ENCODE assay signal across 17 cellular contexts in the genomic region with DNA sequence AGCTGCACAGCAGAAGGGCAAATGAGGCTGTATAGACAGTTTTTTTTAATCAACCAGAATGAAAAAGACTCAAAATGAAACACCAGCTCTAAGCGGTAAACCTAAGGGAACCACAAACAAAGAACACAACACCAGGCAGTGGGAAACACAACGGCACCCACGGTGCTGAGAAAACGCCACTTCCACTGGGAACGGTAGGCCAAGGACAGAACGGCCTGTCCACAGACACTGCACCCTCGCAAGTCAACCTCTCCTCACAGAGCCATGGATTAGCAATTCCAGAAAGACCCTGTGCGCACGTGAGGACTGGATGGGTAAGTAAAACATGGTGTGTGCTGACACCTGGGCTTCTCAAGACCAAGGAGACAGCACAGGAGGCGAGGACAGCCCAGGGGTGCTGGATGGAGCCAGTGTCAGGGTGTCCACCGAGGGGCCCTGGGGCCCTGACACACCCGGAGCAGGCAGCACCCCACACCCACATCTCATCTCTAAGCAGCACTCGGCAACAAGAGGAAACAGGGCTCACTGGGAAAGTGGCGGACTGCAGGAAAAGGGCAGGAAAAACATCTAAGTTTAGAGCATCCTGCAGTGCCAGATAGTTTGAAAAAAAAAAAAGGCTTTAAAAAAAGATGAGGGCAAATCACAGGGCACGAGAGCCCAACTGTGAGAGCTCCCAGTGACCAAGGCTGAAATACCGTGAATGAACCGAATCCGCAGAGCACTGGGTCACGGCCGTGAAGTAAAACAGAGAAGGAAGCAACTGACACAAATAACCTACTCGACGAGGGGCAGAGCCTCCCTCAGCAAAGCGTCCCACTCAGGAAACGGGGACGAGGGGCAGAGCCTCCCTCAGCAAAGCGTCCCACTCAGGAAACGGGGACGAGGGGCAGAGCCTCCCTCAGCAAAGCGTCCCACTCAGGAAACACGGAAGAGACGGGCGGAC.
DNase-seq lines count a peak whose midpoint lies in the region; ATAC-seq and TF ChIP-seq lines count a peak whose summit lies in the region.
"Had no signal": no experiment of that assay in that cellular context is flagged by ENCODE, and none has a peak within 500 bp of the region (broad histone marks: within the 10 kb centered on the region; RNA-seq: fewer than 3 reads in every experiment).

No MANE protein-coding gene starts in this region.

- no peak overlapping the region for H4K5ac ChIP-seq in IMR-90 (ENCODE audit: low read depth, low read length)

- intact Hi-C loops in CD14-positive monocyte (cut with micrococcal nuclease) (loop anchor here in 1 of 2 donors (5.0 kb wide), 1 partner anchor 90 kb away; no protein-coding TSS in a partner anchor), IMR-90 (cut with micrococcal nuclease) (loop anchor here (5.0 kb wide), 1 partner anchor 60 kb away; no protein-coding TSS in a partner anchor), natural killer cell (cut with micrococcal nuclease) (no loop called here)

- H3K18ac ChIP-seq in IMR-90 (ENCODE audit: low read depth, low read length): no peak overlapping the region

- H3K4ac ChIP-seq in IMR-90 (ENCODE audit: low read depth, low read length): no peak overlapping the region; the same call in 1 of the 2 replicates

- no peak overlapping the region for H3K14ac ChIP-seq in IMR-90 (replicated peaks; ENCODE audit: low read depth, low read length)

- no peak overlapping the region for H3K9ac ChIP-seq in IMR-90 (ENCODE audit: low read depth, low read length)

- H3K4me1 ChIP-seq in IMR-90 (ENCODE audit: control insufficient read depth, insufficient read depth, low read length): peaks cover 49% of the 10 kb centered on the region

- H3K27me3 ChIP-seq in IMR-90 (ENCODE audit: control insufficient read depth, insufficient read depth, low read length): no peaks in the 10 kb centered on the region
- H3K27me3 ChIP-seq: Peyer's patch had no signal

- no peak overlapping the region for H3K4me2 ChIP-seq in IMR-90 (ENCODE audit: low read depth, low read length)

- H3K27ac Mint-ChIP-seq in CD14-positive monocyte (peak overlapping the region in 4 of 7 donors; percentile 33 to 69 (median 60)), natural killer cell (peak overlapping the region in 1 of 2 donors; percentile 35)

- no peak for ATAC-seq in IMR-90 (ENCODE audit: low read depth)
- peak in 2 of 3 donors; percentile 21 to 61 for ATAC-seq in natural killer cell
- ATAC-seq in HG03342 (IDR thresholded peaks at IDR 0.05; ENCODE audit: unreplicated experiment): no peak
- no peak for ATAC-seq in GM21576 (IDR thresholded peaks at IDR 0.05; ENCODE audit: unreplicated experiment)

- H2BK5ac ChIP-seq in IMR-90 (ENCODE audit: low read depth, low read length, poor library complexity, severe bottlenecking): no peak overlapping the region

- H4K20me1 ChIP-seq in IMR-90 (ENCODE audit: insufficient read depth, low read length): peaks cover 5% of the 10 kb centered on the region; the same call in 1 of the 2 replicates

- H2AK9ac ChIP-seq in IMR-90 (replicated peaks; ENCODE audit: low read depth, low read length, poor library complexity): peak overlapping the region; percentile 7

- in situ Hi-C loops in IMR-90 (cut with MboI; ENCODE audit: low sequenced_read_pairs): no loop called here

- CTCF ChIA-PET in IMR-90 (lab: Yijun Ruan, JAX): no interaction called here

- no peaks in the 10 kb centered on the region for H3K36me3 ChIP-seq in IMR-90 (ENCODE audit: control insufficient read depth, insufficient read depth, low read length)
- H3K36me3 ChIP-seq: Peyer's patch, prostate gland had no signal

- peak overlapping the region; percentile 86 for H2AK5ac ChIP-seq in IMR-90 (ENCODE audit: low read depth, low read length)

- H3K4me1 Mint-ChIP-seq in CD14-positive monocyte (peaks cover 58% of the 10 kb centered on the region), natural killer cell (peaks cover 43 to 45% of the 10 kb centered on the region in 2 donors)

- TF ChIP-seq RAD21 in IMR-90 (IDR thresholded peaks at IDR 0.05; ENCODE audit: low read length): no peak

- H3K56ac ChIP-seq in IMR-90 (ENCODE audit: extremely low read depth, insufficient read depth, low read length): no peak overlapping the region

- no peaks in the 10 kb centered on the region for H3K9me3 ChIP-seq in IMR-90 (ENCODE audit: control insufficient read depth, insufficient read depth, low read length)
- H3K9me3 ChIP-seq: Peyer's patch, prostate gland had no signal

- dilution Hi-C loops in IMR-90 (cut with HindIII; ENCODE audit: low sequenced_read_pairs, unreplicated experiment): no loop called here

- POLR2A ChIA-PET in IMR-90 (lab: Charles Lee; ENCODE audit: unreplicated experiment): no interaction called here

- H3K9me1 ChIP-seq in IMR-90 (ENCODE audit: insufficient read depth, low read length): peaks cover 19% of the 10 kb centered on the region

- no peak overlapping the region for H3K23ac ChIP-seq in IMR-90 (ENCODE audit: low read depth, low read length)

- 100% methylated on average over 5 of the region's 32 CpGs; no CpG with 5 or more reads in 1 of the 2 experiments for WGBS in IMR-90 (ENCODE audit: extremely low coverage in 2 of 2, insufficient read length in 1 of 2), 2 experiments

- DNase-seq in CD14-positive monocyte (ENCODE audit: low spot score): no peak
- DNase-seq in IMR-90: no peak
- DNase-seq in brain pericyte (ENCODE audit: low read depth, low spot score): peak; percentile 56
- no peak for DNase-seq in natural killer cell
- DNase-seq in NCI-H446 (lab: John Stamatoyannopoulos, UW): no peak
- DNase-seq in NCI-H345 (lab: John Stamatoyannopoulos, UW): no peak
- DNase-seq: AML-193; KG1; midbrain; NCI-H1436 treated with DMSO at 0.1 percent for 48 hours; NCI-H524; Peyer's patch; stimulated activated CD4-positive, alpha-beta T cell treated with anti-CD3 and anti-CD28 coated beads, Interleukin-2, amount 100 ng/mL, for 24 hours had no signal

- H3K79me1 ChIP-seq in IMR-90 (ENCODE audit: low read depth in 1 of 2, low read length in 2 of 2): peaks cover 17 to 50% of the 10 kb centered on the region in 2 experiments; a peak in 3 of 4 replicates

- 0 out of 3 replicates have a peak overlapping the region, but pooled peaks have one; percentile 31 for H2BK15ac ChIP-seq in IMR-90 (ENCODE audit: low read depth, low read length)

- H2AFZ ChIP-seq in IMR-90 (replicated peaks; ENCODE audit: low read length, poor library complexity): no peak overlapping the region

- TF ChIP-seq CTCF in CD14-positive monocyte (IDR thresholded peaks at IDR 0.05) (no peak), IMR-90 (conservative IDR thresholded peaks at IDR 0.05; ENCODE audit: low read depth, low read length) (no peak), natural killer cell (IDR thresholded peaks at IDR 0.05) (no peak)

- H3K36me3 Mint-ChIP-seq in CD14-positive monocyte: peaks cover 44 to 52% of the 10 kb centered on the region in 2 donors
- H3K36me3 Mint-ChIP-seq in natural killer cell: no peaks in the 10 kb centered on the region

- H4K91ac ChIP-seq in IMR-90 (ENCODE audit: insufficient read depth, low read depth, low read length): peak overlapping the region; percentile 19; the same call in 1 of the 2 replicates

- H3K9me3 Mint-ChIP-seq in CD14-positive monocyte (peaks cover 1 to 8% (median 5%) of the 10 kb centered on the region in 7 donors), natural killer cell (no peaks in the 10 kb centered on the region)

- no peak overlapping the region; the same call in 1 of the 2 replicates for H2BK20ac ChIP-seq in IMR-90 (ENCODE audit: low read depth, low read length)

- 0 out of 2 replicates have a peak overlapping the region, but pooled peaks have one; percentile 50 for H2BK120ac ChIP-seq in IMR-90 (ENCODE audit: low read depth, low read length)

- no peak overlapping the region for H4K8ac ChIP-seq in IMR-90 (ENCODE audit: low read depth in 2 of 2, low read length in 2 of 2)

- no peak overlapping the region for H3K4me3 ChIP-seq in IMR-90 (ENCODE audit: insufficient read depth, low read depth, low read length)
- H3K4me3 ChIP-seq: coronary artery, Peyer's patch, prostate gland had no signal

- no TSS peak for BruUV-seq in IMR-90 (replicated peaks; lab: Mats Ljungman, UMichigan)

- H3K27me3 Mint-ChIP-seq in CD14-positive monocyte (ENCODE audit: low read depth in 3 of 3) (peaks cover 3 to 8% (median 5%) of the 10 kb centered on the region in 3 donors), natural killer cell (ENCODE audit: low read depth in 2 of 2) (peaks cover 10 to 15% of the 10 kb centered on the region in 2 donors)

- no peak overlapping the region for H3K27ac ChIP-seq in IMR-90 (ENCODE audit: insufficient read depth, low read length)
- H3K27ac ChIP-seq: coronary artery, Peyer's patch, prostate gland had no signal

- no peak for TF ChIP-seq POLR2A in IMR-90 (IDR thresholded peaks at IDR 0.05; ENCODE audit: low read depth, low read length)

- H3K4me3 Mint-ChIP-seq in CD14-positive monocyte: peak overlapping the region; percentile 66 to 76
- H3K4me3 Mint-ChIP-seq in natural killer cell: peak overlapping the region; percentile 61

TF ChIP-seq in IMR-90, 13 proteins besides CTCF, POLR2A, EP300 and RAD21:
- TF ChIP-seq BHLHE40 (IDR thresholded peaks at IDR 0.05; ENCODE audit: low read depth, low read length) (no peak), CHD1 (IDR thresholded peaks at IDR 0.05; ENCODE audit: low read depth, low read length) (no peak), MAFK (IDR thresholded peaks at IDR 0.05; ENCODE audit: low read depth, low read length) (no peak), FOS (IDR thresholded peaks at IDR 0.05; ENCODE audit: low read depth, low read length) (no peak), RCOR1 (IDR thresholded peaks at IDR 0.05; ENCODE audit: insufficient replicate concordance, low read length) (no peak), MAZ (IDR thresholded peaks at IDR 0.05; ENCODE audit: borderline replicate concordance, low read depth, low read length) (no peak), CEBPB (IDR thresholded peaks at IDR 0.05; ENCODE audit: low read depth, low read length) (no peak), NFE2L2 (IDR thresholded peaks at IDR 0.05; ENCODE audit: low read depth, low read length) (no peak), SMC3 (IDR thresholded peaks at IDR 0.05; ENCODE audit: low read depth, low read length) (no peak), MXI1 (IDR thresholded peaks at IDR 0.05; ENCODE audit: borderline replicate concordance, low read depth, low read length) (no peak)
- TF ChIP-seq, protein P1, sequence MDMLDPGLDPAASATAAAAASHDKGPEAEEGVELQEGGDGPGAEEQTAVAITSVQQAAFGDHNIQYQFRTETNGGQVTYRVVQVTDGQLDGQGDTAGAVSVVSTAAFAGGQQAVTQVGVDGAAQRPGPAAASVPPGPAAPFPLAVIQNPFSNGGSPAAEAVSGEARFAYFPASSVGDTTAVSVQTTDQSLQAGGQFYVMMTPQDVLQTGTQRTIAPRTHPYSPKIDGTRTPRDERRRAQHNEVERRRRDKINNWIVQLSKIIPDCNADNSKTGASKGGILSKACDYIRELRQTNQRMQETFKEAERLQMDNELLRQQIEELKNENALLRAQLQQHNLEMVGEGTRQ (IDR thresholded peaks at IDR 0.05; ENCODE audit: low read depth, low read length): no peak
TF ChIP-seq in IMR-90: peak in this region for 0.

Comparison
In these comparisons a context has a peak if more than half of its experiments do, and no peak if none do; other contexts are left out.
1. ATAC-seq: peak in natural killer cell (2 of 3); none in IMR-90 (single experiment), HG03342 (single experiment) and GM21576 (single experiment).